9 cellular contexts compared by ENCODE assay signal in genomic region chr15:99015677-99016568, GRCh38. TPM values are rescaled to one million over a fixed set of nuclear protein-coding genes. Genes with fewer than 3 reads are reported as not detected.
A peak's percentile ranks its signal among the peaks of the same experiment; 100 is the strongest.
DNase-seq lines count a peak whose midpoint lies in the region; ATAC-seq, FAIRE-seq and TF ChIP-seq lines count a peak whose summit lies in the region.
"Had no signal": no experiment of that assay in that cellular context is flagged by ENCODE, and none has a peak within 500 bp of the region (broad histone marks: within the 10 kb centered on the region; RNA-seq: fewer than 3 reads in every experiment).

No MANE protein-coding gene starts in this region.

- peak overlapping the region; percentile 54 for H3K27ac Mint-ChIP-seq in activated CD4-positive, alpha-beta T cell treated with anti-CD3 and anti-CD28 coated beads, Interleukin-2, amount 10 ng/mL, durations not matched to agents 7 days and 5 days
- no peak overlapping the region for H3K27ac Mint-ChIP-seq in activated CD4-positive, alpha-beta memory T cell treated with anti-CD3 and anti-CD28 coated beads, Interleukin-2, amount 10 ng/mL, durations not matched to agents 7 days and 5 days

- no peaks in the 10 kb centered on the region for H3K36me3 Mint-ChIP-seq in activated CD4-positive, alpha-beta T cell treated with anti-CD3 and anti-CD28 coated beads, Interleukin-2, amount 10 ng/mL, durations not matched to agents 7 days and 5 days (ENCODE audit: low read depth)
- H3K36me3 Mint-ChIP-seq in activated CD4-positive, alpha-beta memory T cell treated with anti-CD3 and anti-CD28 coated beads, Interleukin-2, amount 10 ng/mL, durations not matched to agents 7 days and 5 days (ENCODE audit: low read depth), result no peaks in the 10 kb centered on the region
- H3K36me3 Mint-ChIP-seq: activated naive CD4-positive, alpha-beta T cell treated with anti-CD3 and anti-CD28 coated beads, Interleukin-2, amount 50 U/mL, for 72 hours had no signal

- CTCF ChIA-PET in activated CD4-positive, alpha-beta T cell treated with anti-CD3 and anti-CD28 coated beads, Interleukin-2, amount 10 ng/mL, durations not matched to agents 7 days and 5 days (lab: Charles Lee), result no interaction called here
- CTCF ChIA-PET in GM12878 (lab: Yijun Ruan, JAX), result interaction anchor here (1.1 to 1.5 kb wide), 3 partner anchors 20 to 61 kb away, joined by 3 to 6 read pairs (median 3); no protein-coding TSS in a partner anchor
- CTCF ChIA-PET in activated CD4-positive, alpha-beta memory T cell treated with anti-CD3 and anti-CD28 coated beads, Interleukin-2, amount 10 ng/mL, durations not matched to agents 7 days and 5 days (lab: Charles Lee), result interaction anchor here (0.5 to 0.6 kb wide), 2 partner anchors 197 to 366 kb away, joined by 3 read pairs; no protein-coding TSS in a partner anchor

- H3K9ac ChIP-seq in GM12878 (ENCODE audit: control insufficient read depth, insufficient read depth, low read length), result peak overlapping the region; percentile 81

- WGBS in GM12878 (ENCODE audit: insufficient coverage, insufficient replicate concordance, low lambda C conversion rate, missing lambda C conversion rate), result 67% methylated on average over 43 of the region's 43 CpGs
- WGBS in thymus, result 22% methylated on average over 43 of the region's 43 CpGs

- RAD21 ChIA-PET in GM12878 (lab: Charles Lee; ENCODE audit: unreplicated experiment), result interaction anchor here (0.6 to 1.8 kb wide), 6 partner anchors 34 to 132 kb away, joined by 3 to 12 read pairs (median 3); no protein-coding TSS in a partner anchor

- TF ChIP-seq POLR2A in GM12878 (IDR thresholded peaks at IDR 0.05; ENCODE audit: low read depth, low read length), result no peak

- peaks cover 18% of the 10 kb centered on the region for H3K79me2 ChIP-seq in GM12878 (ENCODE audit: control insufficient read depth, insufficient read depth, low read length)

- H3K4me2 ChIP-seq in GM12878 (ENCODE audit: control insufficient read depth, insufficient read depth), result peak overlapping the region; percentile 91

- H3K4me1 ChIP-seq in GM12878 (ENCODE audit: control insufficient read depth, insufficient read depth, low read length) (no peaks in the 10 kb centered on the region; the same call in 1 of the 2 replicates), thymus (ENCODE audit: control insufficient read depth, insufficient read depth, low read length) (peaks cover 9% of the 10 kb centered on the region)

- no TSS peak for BruUV-seq in GM12878 (replicated peaks; lab: Mats Ljungman, UMichigan)

- TF ChIP-seq RAD21 in GM12878 (IDR thresholded peaks at IDR 0.05; ENCODE audit: insufficient read depth, low read depth, low read length), result no peak

- H3K4me1 Mint-ChIP-seq in activated CD4-positive, alpha-beta T cell treated with anti-CD3 and anti-CD28 coated beads, Interleukin-2, amount 10 ng/mL, durations not matched to agents 7 days and 5 days, result peaks cover 8% of the 10 kb centered on the region
- H3K4me1 Mint-ChIP-seq in activated CD4-positive, alpha-beta memory T cell treated with anti-CD3 and anti-CD28 coated beads, Interleukin-2, amount 10 ng/mL, durations not matched to agents 7 days and 5 days, result peaks cover 2% of the 10 kb centered on the region

- no peak for DNase-seq in activated CD4-positive, alpha-beta T cell treated with anti-CD3 and anti-CD28 coated beads, Interleukin-2, amount 10 ng/mL, durations not matched to agents 7 days and 5 days
- DNase-seq in activated CD4-positive, alpha-beta T cell treated with anti-CD3 and anti-CD28 coated beads for 1 hour, result no peak
- no peak for DNase-seq in GM12878 (ENCODE audit: low read depth, low spot score)
- peak in 1 of 2 donors; percentile 7 for DNase-seq in left colon
- no peak for DNase-seq in activated CD4-positive, alpha-beta memory T cell treated with anti-CD3 and anti-CD28 coated beads, Interleukin-2, amount 10 ng/mL, durations not matched to agents 7 days and 5 days

- SMC1A ChIA-PET in GM12878 (lab: Charles Lee; ENCODE audit: uncharacterized antibody, unreplicated experiment), result interaction anchor here (2.1 to 4.2 kb wide), 2 partner anchors 42 to 64 kb away, joined by 12 to 29 read pairs; no protein-coding TSS in a partner anchor

- intact Hi-C loops in GM12878 (cut with micrococcal nuclease; ENCODE audit: unreplicated experiment), result loop anchor here (1.0 to 2.0 kb wide), 3 partner anchors 33 to 63 kb away; no protein-coding TSS in a partner anchor
- intact Hi-C loops in left colon (cut with DNase I, micrococcal nuclease), result no loop called here

- H3K27ac ChIP-seq in GM12878 (ENCODE audit: control insufficient read depth, insufficient read depth) (peak overlapping the region; percentile 89), thymus (ENCODE audit: low read depth) (peak overlapping the region; percentile 88)

- ATAC-seq in GM12878, result peak; percentile 45
- peak; percentile 15 for ATAC-seq in left colon
- ATAC-seq in activated CD4-positive, CD25-positive, alpha-beta regulatory T cell treated with anti-CD3 and anti-CD28 coated beads, Interleukin-2, amount 50 U/mL, for 24 hours, result no peak
- no peak for ATAC-seq in HG03521 (IDR thresholded peaks at IDR 0.05; ENCODE audit: unreplicated experiment)

- no peaks in the 10 kb centered on the region for H3K36me3 ChIP-seq in GM12878 (ENCODE audit: control insufficient read depth in 2 of 2, insufficient read depth in 2 of 2, low read length in 1 of 2)
- H3K36me3 ChIP-seq in thymus (ENCODE audit: control insufficient read depth, insufficient read depth), result no peaks in the 10 kb centered on the region

- H3K9me3 Mint-ChIP-seq in activated CD4-positive, alpha-beta T cell treated with anti-CD3 and anti-CD28 coated beads, Interleukin-2, amount 10 ng/mL, durations not matched to agents 7 days and 5 days, result no peaks in the 10 kb centered on the region
- H3K9me3 Mint-ChIP-seq in activated CD4-positive, alpha-beta memory T cell treated with anti-CD3 and anti-CD28 coated beads, Interleukin-2, amount 10 ng/mL, durations not matched to agents 7 days and 5 days, result no peaks in the 10 kb centered on the region
- H3K9me3 Mint-ChIP-seq: activated naive CD4-positive, alpha-beta T cell treated with anti-CD3 and anti-CD28 coated beads, Interleukin-2, amount 50 U/mL, for 72 hours had no signal

- in situ Hi-C loops in GM12878 (cut with MboI), result no loop called here

- H4K20me1 ChIP-seq in GM12878 (ENCODE audit: control insufficient read depth, insufficient read depth), result no peaks in the 10 kb centered on the region; the same call in 1 of the 2 replicates

- no peak for TF ChIP-seq CTCF in GM12878 (IDR thresholded peaks at IDR 0.05 in 2 of 3, conservative IDR thresholded peaks at IDR 0.05 in 1 of 3; ENCODE audit: control insufficient read depth in 2 of 3, extremely low read depth in 1 of 3, insufficient read depth in 1 of 3, low read depth in 3 of 3, low read length in 3 of 3)

- FAIRE-seq in GM12878 (lab: Jason Lieb, UNC), result no peak

- peaks cover 4% of the 10 kb centered on the region for H3K27me3 Mint-ChIP-seq in activated CD4-positive, alpha-beta T cell treated with anti-CD3 and anti-CD28 coated beads, Interleukin-2, amount 10 ng/mL, durations not matched to agents 7 days and 5 days
- H3K27me3 Mint-ChIP-seq in activated CD4-positive, alpha-beta memory T cell treated with anti-CD3 and anti-CD28 coated beads, Interleukin-2, amount 10 ng/mL, durations not matched to agents 7 days and 5 days, result peaks cover 33% of the 10 kb centered on the region

- H3K4me3 ChIP-seq in GM12878, result peak overlapping the region; percentile 68
- H3K4me3 ChIP-seq in thymus (ENCODE audit: low read length), result peak overlapping the region; percentile 90

- H3K9me3 ChIP-seq in GM12878 (replicated peaks; ENCODE audit: control insufficient read depth, insufficient read depth, low read length) (no peaks in the 10 kb centered on the region), thymus (ENCODE audit: control insufficient read depth) (no peaks in the 10 kb centered on the region)

- H2AFZ ChIP-seq in GM12878 (ENCODE audit: control insufficient read depth, low read depth, low read length), result peak overlapping the region; percentile 60

- POLR2A ChIA-PET in activated CD4-positive, alpha-beta T cell treated with anti-CD3 and anti-CD28 coated beads, Interleukin-2, amount 10 ng/mL, durations not matched to agents 7 days and 5 days (lab: Charles Lee), result no interaction called here
- POLR2A ChIA-PET in GM12878 (lab: Charles Lee), result interaction anchor here (0.6 to 1.1 kb wide), 2 partner anchors 63 to 484 kb away, joined by 3 to 5 read pairs; no protein-coding TSS in a partner anchor
- POLR2A ChIA-PET in activated CD4-positive, alpha-beta memory T cell treated with anti-CD3 and anti-CD28 coated beads, Interleukin-2, amount 10 ng/mL, durations not matched to agents 7 days and 5 days (lab: Charles Lee), result no interaction called here

- peak overlapping the region; percentile 64 for H3K4me3 Mint-ChIP-seq in activated CD4-positive, alpha-beta T cell treated with anti-CD3 and anti-CD28 coated beads, Interleukin-2, amount 10 ng/mL, durations not matched to agents 7 days and 5 days
- no peak overlapping the region for H3K4me3 Mint-ChIP-seq in activated CD4-positive, alpha-beta memory T cell treated with anti-CD3 and anti-CD28 coated beads, Interleukin-2, amount 10 ng/mL, durations not matched to agents 7 days and 5 days

- 0 out of 4 replicates have a peak, but pooled peaks of 1 of the 2 experiments have one; percentile 17 for TF ChIP-seq EP300 in GM12878 (IDR thresholded peaks at IDR 0.05; ENCODE audit: borderline replicate concordance in 1 of 2, control insufficient read depth in 1 of 2, low read depth in 2 of 2, low read length in 2 of 2)

- no peaks in the 10 kb centered on the region for H3K27me3 ChIP-seq in GM12878 (replicated peaks in 1 of 2; ENCODE audit: control insufficient read depth in 2 of 2, insufficient read depth in 2 of 2, low read length in 1 of 2)
- no peaks in the 10 kb centered on the region for H3K27me3 ChIP-seq in thymus (ENCODE audit: control insufficient read depth, insufficient read depth)

RNA-seq across cellular contexts. Expression of gene PGPEP1L, which starts 8.3 kb away (rescaled TPM):
- not detected for total RNA-seq in activated CD4-positive, alpha-beta T cell treated with anti-CD3 and anti-CD28 coated beads, Interleukin-2, amount 10 ng/mL, durations not matched to agents 7 days and 5 days
- total RNA-seq in GM12878 (2013; cell fraction: nucleolus; rRNA removed), result not detected in 2 replicates
- total RNA-seq in GM12878 (2014; rRNA removed), result not detected in 2 replicates
- total RNA-seq in GM12878 (2014; rRNA removed; fragmentation: Illumina TruSeq; extraction: Trizol), result not detected in 2 replicates
- not detected in 2 replicates for total RNA-seq in GM12878 (2021)
- polyA plus RNA-seq in GM12878 (2011; ENCODE audit: low read depth), result not detected
- not detected in 2 replicates for polyA plus RNA-seq in GM12878 (2011; rRNA removed)
- 0.13 TPM in 1 of 2 replicates, not detected in the other for polyA plus RNA-seq in GM12878 (2011; cell fraction: cytosol; rRNA removed)
- polyA plus RNA-seq in GM12878 (2011; cell fraction: nucleus; rRNA removed), result 0.15 TPM in 1 of 2 replicates, not detected in the other
- polyA plus RNA-seq in GM12878 (2012), result not detected in 2 replicates
- polyA plus RNA-seq in GM12878 (2014; fragmentation: Illumina TruSeq; extraction: Trizol), result not detected in 2 replicates
- not detected for polyA plus RNA-seq in GM12878 (2014; fragmentation: Nextera tagmentation; extraction: Ambion mirVana)
- not detected in 2 replicates for polyA plus RNA-seq in GM12878 (2014; rRNA removed)
- polyA plus RNA-seq in GM12878 (2016; fragmentation: Nextera tagmentation; extraction: Ambion mirVana), result not detected
- not detected in 2 replicates for polyA minus RNA-seq in GM12878 (2011; rRNA and poly(A)+ RNA removed)
- polyA minus RNA-seq in GM12878 (2011; cell fraction: cytosol; rRNA and poly(A)+ RNA removed), result not detected in 2 replicates
- not detected in 2 replicates for polyA minus RNA-seq in GM12878 (2011; cell fraction: nucleus; rRNA and poly(A)+ RNA removed)
- not detected for total RNA-seq in left colon
- polyA plus RNA-seq in thymus, result 0.14 TPM
- total RNA-seq in activated CD4-positive, alpha-beta memory T cell treated with anti-CD3 and anti-CD28 coated beads, Interleukin-2, amount 10 ng/mL, durations not matched to agents 7 days and 5 days, result not detected
- total RNA-seq: activated naive CD4-positive, alpha-beta T cell treated with anti-CD3 and anti-CD28 coated beads, Interleukin-2, amount 50 U/mL, for 72 hours had no signal

Comparison
In these comparisons a context has a peak if more than half of its experiments do, and no peak if none do; other contexts are left out.
1. ATAC-seq: peak in GM12878 (single experiment) and left colon (single experiment); none in activated CD4-positive, CD25-positive, alpha-beta regulatory T cell treated with anti-CD3 and anti-CD28 coated beads, Interleukin-2, amount 50 U/mL, for 24 hours (0 of 2) and HG03521 (single experiment).